In the genomic region with DNA sequence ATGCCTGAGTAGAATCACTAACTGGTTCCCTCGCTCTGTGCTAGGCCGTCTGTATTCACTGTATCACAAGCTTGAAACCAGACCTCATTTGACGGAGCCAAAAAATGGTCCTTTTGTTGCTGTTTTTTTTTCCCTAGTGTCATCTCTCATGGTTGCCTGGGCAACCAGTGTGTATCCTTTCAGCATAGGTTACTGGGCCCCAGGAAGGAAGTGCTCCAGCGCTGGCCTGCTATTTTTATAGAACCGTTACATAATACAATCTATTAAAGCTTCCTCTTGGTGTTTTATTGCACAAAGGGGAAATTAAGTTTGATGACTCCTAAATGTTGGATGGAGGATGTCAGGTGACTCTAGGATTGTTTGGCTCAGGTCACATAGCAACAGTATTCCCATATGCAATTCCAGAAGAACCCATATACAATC, we compare ENCODE assay signal across 1 cellular context.
TF ChIP-seq lines count a peak whose summit lies in the region.

No MANE protein-coding gene starts in this region.

TF ChIP-seq in GM23338, 12 proteins besides CTCF, POLR2A, EP300 and RAD21 (continued from another document):
- TF ChIP-seq, protein P1, sequence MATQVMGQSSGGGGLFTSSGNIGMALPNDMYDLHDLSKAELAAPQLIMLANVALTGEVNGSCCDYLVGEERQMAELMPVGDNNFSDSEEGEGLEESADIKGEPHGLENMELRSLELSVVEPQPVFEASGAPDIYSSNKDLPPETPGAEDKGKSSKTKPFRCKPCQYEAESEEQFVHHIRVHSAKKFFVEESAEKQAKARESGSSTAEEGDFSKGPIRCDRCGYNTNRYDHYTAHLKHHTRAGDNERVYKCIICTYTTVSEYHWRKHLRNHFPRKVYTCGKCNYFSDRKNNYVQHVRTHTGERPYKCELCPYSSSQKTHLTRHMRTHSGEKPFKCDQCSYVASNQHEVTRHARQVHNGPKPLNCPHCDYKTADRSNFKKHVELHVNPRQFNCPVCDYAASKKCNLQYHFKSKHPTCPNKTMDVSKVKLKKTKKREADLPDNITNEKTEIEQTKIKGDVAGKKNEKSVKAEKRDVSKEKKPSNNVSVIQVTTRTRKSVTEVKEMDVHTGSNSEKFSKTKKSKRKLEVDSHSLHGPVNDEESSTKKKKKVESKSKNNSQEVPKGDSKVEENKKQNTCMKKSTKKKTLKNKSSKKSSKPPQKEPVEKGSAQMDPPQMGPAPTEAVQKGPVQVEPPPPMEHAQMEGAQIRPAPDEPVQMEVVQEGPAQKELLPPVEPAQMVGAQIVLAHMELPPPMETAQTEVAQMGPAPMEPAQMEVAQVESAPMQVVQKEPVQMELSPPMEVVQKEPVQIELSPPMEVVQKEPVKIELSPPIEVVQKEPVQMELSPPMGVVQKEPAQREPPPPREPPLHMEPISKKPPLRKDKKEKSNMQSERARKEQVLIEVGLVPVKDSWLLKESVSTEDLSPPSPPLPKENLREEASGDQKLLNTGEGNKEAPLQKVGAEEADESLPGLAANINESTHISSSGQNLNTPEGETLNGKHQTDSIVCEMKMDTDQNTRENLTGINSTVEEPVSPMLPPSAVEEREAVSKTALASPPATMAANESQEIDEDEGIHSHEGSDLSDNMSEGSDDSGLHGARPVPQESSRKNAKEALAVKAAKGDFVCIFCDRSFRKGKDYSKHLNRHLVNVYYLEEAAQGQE (IDR thresholded peaks at IDR 0.05; ENCODE audit: unreplicated experiment): no peak
- no peak for TF ChIP-seq ZNF331 (CRISPR knock-in tag; IDR thresholded peaks at IDR 0.05; ENCODE audit: low read depth)
- no peak for TF ChIP-seq ZNF114 (CRISPR knock-in tag; IDR thresholded peaks at IDR 0.05)
